ENCODE assay signal across 8 cellular contexts in the genomic region with DNA sequence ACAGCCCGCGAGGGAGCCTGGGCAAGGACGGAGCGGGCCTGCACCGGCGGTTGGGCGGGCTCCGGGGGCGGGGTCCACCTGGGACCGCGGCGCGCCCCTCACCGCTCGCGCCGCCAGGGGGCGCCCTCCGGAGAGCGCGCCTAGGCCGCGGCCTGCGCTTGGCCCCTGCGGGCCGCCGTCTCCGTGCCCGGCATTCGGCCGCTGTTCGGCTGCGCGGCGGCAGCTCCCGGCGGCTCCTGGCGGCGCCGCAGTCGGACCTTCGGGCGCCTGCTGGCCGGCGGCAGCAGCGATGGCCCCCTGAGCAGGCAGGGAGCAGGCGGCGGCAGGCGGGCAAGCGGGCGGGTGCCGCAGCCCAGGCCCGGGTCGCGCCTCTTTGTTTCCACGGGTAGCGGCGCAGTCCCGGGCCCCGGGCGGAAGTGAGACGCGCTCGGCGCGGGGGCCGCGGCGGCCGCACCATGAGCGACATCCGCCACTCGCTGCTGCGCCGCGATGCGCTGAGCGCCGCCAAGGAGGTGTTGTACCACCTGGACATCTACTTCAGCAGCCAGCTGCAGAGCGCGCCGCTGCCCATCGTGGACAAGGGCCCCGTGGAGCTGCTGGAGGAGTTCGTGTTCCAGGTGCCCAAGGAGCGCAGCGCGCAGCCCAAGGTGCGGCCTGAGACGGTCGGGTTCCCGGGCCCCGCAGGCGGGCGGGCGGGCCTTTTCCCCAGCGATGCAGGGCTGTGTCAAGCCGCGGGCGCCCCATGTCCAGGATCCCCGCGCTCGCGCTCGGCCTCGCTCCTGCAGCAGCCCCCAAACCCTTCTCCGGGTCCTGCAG. TPM values are rescaled to one million over a fixed set of nuclear protein-coding genes. Genes with fewer than 3 reads are reported as not detected.
DNase-seq lines count a peak whose midpoint lies in the region; ATAC-seq, FAIRE-seq and TF ChIP-seq lines count a peak whose summit lies in the region.

A gene (plus strand): TSS at position 193 of the 816 bp plus-strand sequence. CDS start 263 bp downstream, at position 456.

- H3K27ac ChIP-seq in kidney (ENCODE audit: low read depth in 2 of 2, low read length in 2 of 2), result peak within 1 kb of the TSS; percentile 8 to 51

- H3K4me1 ChIP-seq in kidney (ENCODE audit: control insufficient read depth in 1 of 2, insufficient read depth in 1 of 2, low read depth in 1 of 2, low read length in 2 of 2), result peaks cover 4 to 5% of the 10 kb centered on the region in 2 donors

- peak within 1 kb of the TSS; percentile 20 to 86 for H3K9ac ChIP-seq in kidney (ENCODE audit: low read length in 2 of 2)

- H3K4me3 ChIP-seq in AG04449 (ENCODE audit: low read depth, low read length), result peak within 1 kb of the TSS; percentile 93
- H3K4me3 ChIP-seq in kidney (ENCODE audit: low read length in 2 of 2), result peak within 1 kb of the TSS; percentile 74 to 81

- CTCF ChIA-PET in AG04449 (lab: Yijun Ruan, JAX), result interaction anchor here (0.6 to 4.8 kb wide), 13 partner anchors 9 to 268 kb away, joined by 3 to 63 read pairs (median 4); a partner anchor contains a TSS

- no peak for FAIRE-seq in kidney (lab: Jason Lieb, UNC)

- peak; percentile 53 for TF ChIP-seq CTCF in AG04449 (IDR thresholded peaks at IDR 0.05; ENCODE audit: insufficient read depth, low read length, missing control alignments)
- TF ChIP-seq CTCF in kidney (IDR thresholded peaks at IDR 0.05; ENCODE audit: borderline replicate concordance, extremely low read depth, insufficient read depth), result peak; percentile 80

- peaks cover 8 to 23% of the 10 kb centered on the region in 2 donors for H3K36me3 ChIP-seq in kidney (ENCODE audit: control insufficient read depth in 1 of 2, insufficient read depth in 2 of 2, low read length in 2 of 2)

- ATAC-seq in GM18519 (IDR thresholded peaks at IDR 0.05; ENCODE audit: low FRiP score, unreplicated experiment) (peak; percentile 72), HG03045 (IDR thresholded peaks at IDR 0.05; ENCODE audit: unreplicated experiment) (peak; percentile 85)

- POLR2A ChIA-PET in AG04449 (lab: Yijun Ruan, JAX), result interaction anchor here (0.6 to 2.0 kb wide), 4 partner anchors 10 to 22 kb away, joined by 3 to 21 read pairs (median 4); a partner anchor contains a TSS

- DNase-seq in AG04449 (ENCODE audit: low read depth, low spot score) (no peak), NCI-H2171 treated with DMSO at 0.1 percent for 48 hours (lab: John Stamatoyannopoulos, UW) (peak; percentile 79), kidney (peak; percentile 91)
- peak; percentile 61 to 76 (median 70) for DNase-seq in activated CD4-positive, CD25-positive, alpha-beta regulatory T cell (lab: John Stamatoyannopoulos, UW)
- DNase-seq in central memory CD4-positive, alpha-beta T cell, result peak; percentile 87
- DNase-seq in stimulated activated CD4-positive, alpha-beta T cell treated with anti-CD3 and anti-CD28 coated beads, Interleukin-15, amount 100 ng/mL, for 24 hours, result peak; percentile 86

- H3K9me3 ChIP-seq in kidney (ENCODE audit: control insufficient read depth in 1 of 2, low read length in 2 of 2), result no peaks in the 10 kb centered on the region

- intact Hi-C loops in kidney (cut with DNase I), result no loop called here

RNA-seq across cellular contexts. Expression of the gene that starts here (rescaled TPM):
- total RNA-seq in kidney, result 26.7 TPM
- 16.9 TPM for polyA plus RNA-seq in kidney (ENCODE audit: insufficient read depth, low read depth, low replicate concordance)
